Comparison of ENCODE assay signal across 10 cellular contexts in the genomic region with DNA sequence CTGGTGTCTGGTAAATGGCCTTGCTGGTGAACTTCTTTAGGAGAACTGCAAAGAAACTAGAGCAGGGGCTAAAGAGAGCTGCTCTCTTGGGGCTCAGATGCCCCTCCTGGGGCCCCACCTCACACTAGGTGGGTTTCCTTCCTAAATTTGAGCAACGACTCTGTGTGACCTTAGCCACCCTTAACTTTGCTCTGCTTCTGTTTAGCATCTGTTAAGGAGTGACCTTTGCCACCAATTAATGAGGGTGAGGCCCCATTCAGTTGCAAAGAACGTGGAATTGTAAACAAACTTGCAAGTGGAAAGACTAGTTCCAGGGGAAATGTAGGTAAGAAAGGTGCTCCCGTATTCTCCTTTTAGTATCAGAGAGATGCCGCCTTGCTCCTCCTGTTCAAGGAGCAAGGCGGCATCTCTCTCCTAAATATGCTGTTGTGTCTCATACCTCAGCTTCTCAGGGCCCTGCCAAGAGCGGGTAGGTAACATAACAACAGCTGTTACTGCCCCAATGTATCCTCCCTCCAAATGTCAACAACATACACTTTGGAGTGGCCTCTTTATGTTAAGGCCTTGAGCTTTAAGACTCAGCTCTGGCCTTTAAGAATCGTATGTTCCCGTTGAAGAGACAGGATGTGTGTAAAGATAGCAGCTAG.
DNase-seq lines count a peak whose midpoint lies in the region; ATAC-seq, FAIRE-seq and TF ChIP-seq lines count a peak whose summit lies in the region.
"Had no signal": no experiment of that assay in that cellular context is flagged by ENCODE, and none has a peak within 500 bp of the region (broad histone marks: within the 10 kb centered on the region; RNA-seq: fewer than 3 reads in every experiment).

No MANE protein-coding gene starts in this region.

- TF ChIP-seq CTCF in activated B cell treated with CpG ODN at 0.5 μM for 24 hours (IDR thresholded peaks at IDR 0.05) = no peak

- no peaks in the 10 kb centered on the region for H3K36me3 Mint-ChIP-seq in activated B cell treated with CpG ODN at 0.5 μM for 24 hours (ENCODE audit: low read depth)

- POLR2A ChIA-PET in activated B cell treated with CpG ODN at 0.5 μM for 24 hours (lab: Charles Lee) = interaction anchor here (0.6 to 4.8 kb wide), 4 partner anchors 15 to 947 kb away, joined by 5 to 31 read pairs (median 6); a partner anchor contains a TSS

- no peaks in the 10 kb centered on the region for H3K27me3 Mint-ChIP-seq in activated B cell treated with CpG ODN at 0.5 μM for 24 hours
- H3K27me3 Mint-ChIP-seq: effector memory CD8-positive, alpha-beta T cell had no signal

- DNase-seq in GM12892 (ENCODE audit: insufficient read length) (no peak), activated B cell treated with CpG ODN at 0.5 μM for 24 hours (no peak), left kidney (ENCODE audit: low read depth, low spot score) (peak; percentile 21), germinal center (ENCODE audit: low spot score) (no peak), NCI-H1930 (lab: John Stamatoyannopoulos, UW) (no peak)
- DNase-seq in NK-92 treated with Interleukin-12 subunit alpha and Interleukin-12 subunit beta, amount 100 ng/mL, for 24 hours (lab: John Stamatoyannopoulos, UW) = no peak
- DNase-seq: DND-41; effector memory CD8-positive, alpha-beta T cell had no signal

- peak overlapping the region; percentile 55 for H3K4me3 Mint-ChIP-seq in activated B cell treated with CpG ODN at 0.5 μM for 24 hours
- H3K4me3 Mint-ChIP-seq: effector memory CD8-positive, alpha-beta T cell had no signal

- ATAC-seq in activated B cell treated with CpG ODN at 0.5 μM for 24 hours (ENCODE audit: low read depth) (no peak), HG02970 (IDR thresholded peaks at IDR 0.05; ENCODE audit: low FRiP score, unreplicated experiment) (no peak)
- ATAC-seq: effector memory CD8-positive, alpha-beta T cell had no signal

- peak overlapping the region; percentile 26; the same call in 1 of the 2 replicates for H3K4me3 ChIP-seq in ACC112 (ENCODE audit: low read depth, low read length)

- H3K9me3 Mint-ChIP-seq in activated B cell treated with CpG ODN at 0.5 μM for 24 hours = no peaks in the 10 kb centered on the region
- H3K9me3 Mint-ChIP-seq: effector memory CD8-positive, alpha-beta T cell had no signal

- TF ChIP-seq POLR2A in GM12892 (IDR thresholded peaks at IDR 0.05; ENCODE audit: low read depth, low read length) = no peak

- CTCF ChIA-PET in activated B cell treated with CpG ODN at 0.5 μM for 24 hours (lab: Charles Lee) = no interaction called here

- peaks cover 70% of the 10 kb centered on the region for H3K4me1 Mint-ChIP-seq in activated B cell treated with CpG ODN at 0.5 μM for 24 hours

- peak overlapping the region; percentile 64 for H3K27ac Mint-ChIP-seq in activated B cell treated with CpG ODN at 0.5 μM for 24 hours
- H3K27ac Mint-ChIP-seq: effector memory CD8-positive, alpha-beta T cell had no signal

- no peaks in the 10 kb centered on the region for H3K27me3 ChIP-seq in ACC112 (ENCODE audit: insufficient read depth, low read length)

- H3K79me2 ChIP-seq in ACC112 (ENCODE audit: control insufficient read depth, insufficient read depth, low read length, unreplicated experiment) = no peaks in the 10 kb centered on the region

- FAIRE-seq in GM12892 (lab: Jason Lieb, UNC) = peak; percentile 60

- intact Hi-C loops in activated B cell treated with CpG ODN at 0.5 μM for 24 hours (cut with micrococcal nuclease) = loop anchor here (1.0 to 5.0 kb wide), 2 partner anchors 16 to 37 kb away; no protein-coding TSS in a partner anchor

- H3K36me3 ChIP-seq in ACC112 (ENCODE audit: insufficient read depth, low read length) = no peaks in the 10 kb centered on the region

- H2AFZ ChIP-seq in ACC112 (ENCODE audit: low read length, unreplicated experiment) = peak overlapping the region; percentile 87

- H3K27ac ChIP-seq in ACC112 (ENCODE audit: low read depth, low read length) = no peak overlapping the region

- H3K4me1 ChIP-seq in ACC112 (ENCODE audit: control insufficient read depth, insufficient read depth, low read length, unreplicated experiment) = peaks cover 35% of the 10 kb centered on the region
